Comparison of ENCODE assay signal across 9 cellular contexts in genomic region chr18:35026407-35027061, GRCh38. TPM values are rescaled to one million over a fixed set of nuclear protein-coding genes. Genes with fewer than 3 reads are reported as not detected.
DNase-seq lines count a peak whose midpoint lies in the region; ATAC-seq, FAIRE-seq and TF ChIP-seq lines count a peak whose summit lies in the region.
"Had no signal": no experiment of that assay in that cellular context is flagged by ENCODE, and none has a peak within 500 bp of the region (broad histone marks: within the 10 kb centered on the region; RNA-seq: fewer than 3 reads in every experiment).

No MANE protein-coding gene starts in this region.

- no TSS peak for BruUV-seq in HepG2 (replicated peaks; lab: Mats Ljungman, UMichigan)

- H3K27me3 ChIP-seq in HepG2 (ENCODE audit: control insufficient read depth in 1 of 2, insufficient read depth in 2 of 2, low read length in 2 of 2), result no peaks in the 10 kb centered on the region

- no peak for TF ChIP-seq RAD21 in HepG2 (CRISPR knock-in tag; IDR thresholded peaks at IDR 0.05)

- CTCF ChIA-PET in RWPE1 (lab: Yijun Ruan, JAX), result no interaction called here
- CTCF ChIA-PET in HepG2 (lab: Yijun Ruan, JAX; ENCODE audit: low intra/inter-chr PET ratio, low total read pairs), result no interaction called here

- TF ChIP-seq CTCF in RWPE1 (conservative IDR thresholded peaks at IDR 0.05; ENCODE audit: low read depth) (no peak), HepG2 (CRISPR knock-in tag; IDR thresholded peaks at IDR 0.05) (peak; percentile 32)

- H3K79me2 ChIP-seq in HepG2 (ENCODE audit: insufficient read depth, low read length), result no peaks in the 10 kb centered on the region

- H2AFZ ChIP-seq in HepG2 (ENCODE audit: low read length), result no peak overlapping the region

- peak; percentile 5 for DNase-seq in DMS 273 treated with DMSO at 0.1 percent for 48 hours (lab: John Stamatoyannopoulos, UW)
- peak; percentile 1 for DNase-seq in RWPE1 (ENCODE audit: low spot score)
- no peak for DNase-seq in HepG2 (ENCODE audit: low spot score)
- DNase-seq in amniotic stem cell (lab: John Stamatoyannopoulos, UW), result no peak
- DNase-seq in SK-N-DZ (ENCODE audit: low spot score), result no peak
- no peak for DNase-seq in ureter (ENCODE audit: low spot score)
- no peak for DNase-seq in NCI-H1048 (lab: John Stamatoyannopoulos, UW)

- H3K27ac ChIP-seq in RWPE1 (no peak overlapping the region), HepG2 (ENCODE audit: extremely low read length, insufficient read depth, low read length) (no peak overlapping the region)

- ATAC-seq in GM21360 (IDR thresholded peaks at IDR 0.05; ENCODE audit: unreplicated experiment), result peak; percentile 62
- ATAC-seq in HepG2, result peak; percentile 41; the same call in 2 of the 3 replicates

- no peak for FAIRE-seq in HepG2 (lab: Jason Lieb, UNC)

- H3K9ac ChIP-seq in HepG2 (ENCODE audit: insufficient read depth, low read depth, low read length), result no peak overlapping the region

- in situ Hi-C loops in HepG2 (cut with HindIII; ENCODE audit: extremely low pct_ligation_motif_present, low pct_unique_long_range_greater_than_20kb), result no loop called here

- TF ChIP-seq POLR2A in HepG2 (IDR thresholded peaks at IDR 0.05; ENCODE audit: insufficient read depth in 1 of 2, low read depth in 2 of 2, low read length in 2 of 2), result no peak

- 93% methylated on average over 5 of the region's 5 CpGs for WGBS in HepG2 (ENCODE audit: low lambda C conversion rate)

- no peaks in the 10 kb centered on the region; a peak in 1 of 5 replicates for H3K36me3 ChIP-seq in HepG2 (replicated peaks in 1 of 2; ENCODE audit: control insufficient read depth in 1 of 2, insufficient read depth in 2 of 2, low read length in 2 of 2)
- H3K36me3 ChIP-seq: HAP-1 had no signal

- intact Hi-C loops in HepG2 (cut with micrococcal nuclease; ENCODE audit: unreplicated experiment), result loop anchor here (5.0 kb wide), 1 partner anchor 49 kb away; no protein-coding TSS in a partner anchor

- peaks cover 36% of the 10 kb centered on the region for H3K4me1 ChIP-seq in HepG2 (ENCODE audit: insufficient read depth, low read length)
- H3K4me1 ChIP-seq: HAP-1 had no signal

- POLR2A ChIA-PET in RWPE1 (lab: Yijun Ruan, JAX; ENCODE audit: low non-redundant PET) (no interaction called here), HepG2 (lab: Yijun Ruan, JAX) (interaction anchor here (0.8 kb wide), 1 partner anchor 14 kb away, joined by 3 read pairs; the partner anchor contains the start of gene MAPRE2)

- H4K20me1 ChIP-seq in HepG2 (ENCODE audit: insufficient read depth, low read length), result no peaks in the 10 kb centered on the region

- no peak for TF ChIP-seq EP300 in HepG2 (IDR thresholded peaks at IDR 0.05; ENCODE audit: low read depth in 2 of 2, low read length in 2 of 2)
- TF ChIP-seq EP300 in HepG2 (CRISPR knock-in tag; IDR thresholded peaks at IDR 0.05; ENCODE audit: borderline replicate concordance), result no peak

- H3K4me3 ChIP-seq in HepG2 (replicated peaks in 1 of 3; ENCODE audit: insufficient read depth in 1 of 3, low read depth in 2 of 3, low read length in 3 of 3), result no peak overlapping the region
- H3K4me3 ChIP-seq: HAP-1 had no signal

- H3K4me2 ChIP-seq in HepG2 (ENCODE audit: low read depth, low read length), result no peak overlapping the region

- no peaks in the 10 kb centered on the region for H3K9me3 ChIP-seq in HepG2 (ENCODE audit: low read length)
- H3K9me3 ChIP-seq: HAP-1 had no signal

TF ChIP-seq in HepG2, 621 proteins besides CTCF, POLR2A, EP300 and RAD21:
- TF ChIP-seq HOMEZ (CRISPR knock-in tag; IDR thresholded peaks at IDR 0.05; ENCODE audit: low read depth) (no peak), STAG1 (CRISPR knock-in tag; IDR thresholded peaks at IDR 0.05) (peak; percentile 25; the same call in 1 of the 2 replicates), GPBP1L1 (CRISPR knock-in tag; IDR thresholded peaks at IDR 0.05) (no peak), BORCS8-MEF2B (CRISPR knock-in tag; IDR thresholded peaks at IDR 0.05) (no peak)
TF ChIP-seq in HepG2: peak in this region for 1.

RNA-seq across cellular contexts. Expression of gene MAPRE2, which starts 14.7 kb away (rescaled TPM):
- total RNA-seq in HepG2 (2016; rRNA removed; fragmentation: Illumina TruSeq; extraction: Trizol) (34.5 and 59.9 TPM in 2 replicates), ureter (17.8 TPM)
- total RNA-seq in HepG2 (2016; cell fraction: cytosol; rRNA removed; fragmentation: Illumina TruSeq; extraction: Trizol; ENCODE audit: low read depth), result 3.2 and 3.3 TPM in 2 replicates
- 28.5 and 57.7 TPM in 2 replicates for total RNA-seq in HepG2 (2016; cell fraction: insoluble cytoplasmic fraction; rRNA removed; fragmentation: Illumina TruSeq; extraction: Trizol)
- total RNA-seq in HepG2 (2016; cell fraction: membrane; rRNA removed; fragmentation: Illumina TruSeq; extraction: Trizol), result 11.0 and 11.4 TPM in 2 replicates
- total RNA-seq in HepG2 (2016; cell fraction: nucleus; rRNA removed; fragmentation: Illumina TruSeq; extraction: Trizol), result 35.9 and 36.8 TPM in 2 replicates
- polyA plus RNA-seq in HepG2 (2011; rRNA removed), result 45.9 and 67.9 TPM in 2 replicates
- 44.7 and 50.7 TPM in 2 replicates for polyA plus RNA-seq in HepG2 (2011; cell fraction: cytosol; rRNA removed)
- polyA plus RNA-seq in HepG2 (2011; cell fraction: nucleus; rRNA removed), result 22.5 and 24.0 TPM in 2 replicates
- 38.3 and 53.1 TPM in 2 replicates for polyA plus RNA-seq in HepG2 (2012)
- polyA plus RNA-seq in HepG2 (2016; cell fraction: cytosol; fragmentation: Illumina TruSeq; extraction: Trizol; ENCODE audit: low read depth), result 2.5 and 2.7 TPM in 2 replicates
- 79.4 and 84.4 TPM in 2 replicates for polyA plus RNA-seq in HepG2 (2016; cell fraction: insoluble cytoplasmic fraction; fragmentation: Illumina TruSeq; extraction: Trizol; ENCODE audit: low read depth)
- 9.2 and 9.5 TPM in 2 replicates for polyA plus RNA-seq in HepG2 (2016; cell fraction: membrane; fragmentation: Illumina TruSeq; extraction: Trizol; ENCODE audit: low read depth)
- 23.3 and 29.2 TPM in 2 replicates for polyA plus RNA-seq in HepG2 (2016; cell fraction: nucleus; fragmentation: Illumina TruSeq; extraction: Trizol; ENCODE audit: insufficient read depth, low read depth)
- 44.6 and 79.7 TPM in 2 replicates for polyA minus RNA-seq in HepG2 (2011; rRNA and poly(A)+ RNA removed; ENCODE audit: low replicate concordance)
- polyA minus RNA-seq in HepG2 (2011; cell fraction: cytosol; rRNA and poly(A)+ RNA removed), result 60.2 and 76.8 TPM in 2 replicates
- 83.6 and 91.6 TPM in 2 replicates for polyA minus RNA-seq in HepG2 (2011; cell fraction: nucleus; rRNA and poly(A)+ RNA removed)
- 20.1 and 20.2 TPM in 2 replicates for polyA plus RNA-seq in SK-N-DZ (2014; cell fraction: cytosol; rRNA removed)
- polyA plus RNA-seq in SK-N-DZ (2014; cell fraction: nucleus; rRNA removed), result 12.3 and 16.4 TPM in 2 replicates

Comparison
In these comparisons a context has a peak if more than half of its experiments do, and no peak if none do; other contexts are left out.
1. DNase-seq: peak in DMS 273 treated with DMSO at 0.1 percent for 48 hours (single experiment) and RWPE1 (single experiment); none in HepG2 (single experiment), amniotic stem cell (single experiment), SK-N-DZ (single experiment), ureter (single experiment) and NCI-H1048 (single experiment).